Comparison of ENCODE assay signal across 8 cellular contexts in genomic region chr5:157312492-157312891, GRCh38. TPM values are rescaled to one million over a fixed set of nuclear protein-coding genes. Genes with fewer than 3 reads are reported as not detected.
DNase-seq lines count a peak whose midpoint lies in the region; ATAC-seq, FAIRE-seq and TF ChIP-seq lines count a peak whose summit lies in the region.

No MANE protein-coding gene starts in this region.

- no peaks in the 10 kb centered on the region for H3K4me1 ChIP-seq in PC-3 (ENCODE audit: insufficient read depth, low read length)

- H3K4me3 ChIP-seq in PC-3 (ENCODE audit: low read length), result no peak overlapping the region
- no peak overlapping the region for H3K4me3 ChIP-seq in fibroblast of the aortic adventitia (ENCODE audit: low read depth, low read length)

- H3F3A ChIP-seq in PC-3 (ENCODE audit: low read length, unreplicated experiment), result no peaks in the 10 kb centered on the region

- no peaks in the 10 kb centered on the region for H3K36me3 ChIP-seq in PC-3 (ENCODE audit: low read depth, low read length)

- H3K27me3 Mint-ChIP-seq in activated T-cell treated with anti-CD3 and anti-CD28 coated beads, Interleukin-2, amount 50 U/mL, for 72 hours (ENCODE audit: low read depth), result no peaks in the 10 kb centered on the region

- no peak overlapping the region for H3K9ac ChIP-seq in PC-3 (ENCODE audit: low read length)

- H3K27me3 ChIP-seq in PC-3 (ENCODE audit: low read length), result no peaks in the 10 kb centered on the region

- no TSS peak for BruUV-seq in PC-3 (replicated peaks; lab: Mats Ljungman, UMichigan)

- peaks cover 41% of the 10 kb centered on the region for H3K4me1 Mint-ChIP-seq in activated T-cell treated with anti-CD3 and anti-CD28 coated beads, Interleukin-2, amount 50 U/mL, for 72 hours (ENCODE audit: low read depth)

- DNase-seq in COLO829 (ENCODE audit: low spot score) (peak; percentile 77), GM19239 (ENCODE audit: insufficient read length, low spot score) (peak; percentile 64), PC-3 (peak; percentile 92), fibroblast of the aortic adventitia (ENCODE audit: low read depth) (peak; percentile 62), pons (ENCODE audit: low spot score) (peak; percentile 56)
- DNase-seq in activated T-cell treated with anti-CD3 and anti-CD28 coated beads, Interleukin-2, amount 50 U/mL, for 72 hours, result peak; percentile 62 to 64

- no peak overlapping the region for H3K4me2 ChIP-seq in PC-3 (ENCODE audit: low read length)

- H3K4me3 Mint-ChIP-seq in activated T-cell treated with anti-CD3 and anti-CD28 coated beads, Interleukin-2, amount 50 U/mL, for 72 hours, result no peak overlapping the region

- POLR2A ChIA-PET in PC-3 (lab: Charles Lee; ENCODE audit: unreplicated experiment), result no interaction called here

- H4K20me1 ChIP-seq in PC-3 (ENCODE audit: low read length), result no peaks in the 10 kb centered on the region

- peak; percentile 90 for ATAC-seq in HG03354 (IDR thresholded peaks at IDR 0.05; ENCODE audit: poor library complexity, severe bottlenecking, unreplicated experiment)
- ATAC-seq in PC-3, result peak; percentile 97
- peak; percentile 89 to 90 for ATAC-seq in activated T-cell treated with anti-CD3 and anti-CD28 coated beads, Interleukin-2, amount 50 U/mL, for 72 hours (replicated peaks in 1 of 2)
- no peak for ATAC-seq in GM21717 (IDR thresholded peaks at IDR 0.05; ENCODE audit: unreplicated experiment)

- intact Hi-C loops in PC-3 (cut with micrococcal nuclease), result loop anchor here (1.0 kb wide), 2 partner anchors 59 to 163 kb away; no protein-coding TSS in a partner anchor

- peak overlapping the region; percentile 22 for H3K27ac Mint-ChIP-seq in activated T-cell treated with anti-CD3 and anti-CD28 coated beads, Interleukin-2, amount 50 U/mL, for 72 hours

- TF ChIP-seq CTCF in PC-3 (conservative IDR thresholded peaks at IDR 0.05; ENCODE audit: low read depth, low read length) (peak; percentile 98), fibroblast of the aortic adventitia (IDR thresholded peaks at IDR 0.05; ENCODE audit: insufficient read depth, low read length) (peak; percentile 84)

- no peaks in the 10 kb centered on the region for H3K9me2 ChIP-seq in PC-3 (replicated peaks; ENCODE audit: low read length)

- H3K9me3 ChIP-seq in PC-3 (ENCODE audit: low read length), result no peaks in the 10 kb centered on the region

- no peak overlapping the region for H2AFZ ChIP-seq in PC-3 (ENCODE audit: low read length)

- no peaks in the 10 kb centered on the region for H3K9me3 Mint-ChIP-seq in activated T-cell treated with anti-CD3 and anti-CD28 coated beads, Interleukin-2, amount 50 U/mL, for 72 hours

- H3K79me2 ChIP-seq in PC-3 (ENCODE audit: low read length), result no peaks in the 10 kb centered on the region

- H3K36me3 Mint-ChIP-seq in activated T-cell treated with anti-CD3 and anti-CD28 coated beads, Interleukin-2, amount 50 U/mL, for 72 hours (ENCODE audit: insufficient read depth in 2 of 2), result peaks cover 0 to 24% of the 10 kb centered on the region in 2 donors

- FAIRE-seq in GM19239 (lab: Jason Lieb, UNC), result peak; percentile 96

- CTCF ChIA-PET in PC-3 (lab: Charles Lee), result interaction anchor here (1.0 to 1.7 kb wide), 2 partner anchors 16 to 59 kb away, joined by 3 to 6 read pairs; no protein-coding TSS in a partner anchor

- H3K27ac ChIP-seq in PC-3 (ENCODE audit: low read length), result no peak overlapping the region

RNA-seq across cellular contexts. Expression of gene CYFIP2, which starts 46.6 kb away (rescaled TPM):
- total RNA-seq in PC-3 (2014; rRNA removed) (30.4 and 36.0 TPM in 2 replicates), fibroblast of the aortic adventitia (ENCODE audit: low replicate concordance) (3.7 and 12.4 TPM in 2 replicates)
- 100 to 1,000 TPM; 235 to 288 TPM for total RNA-seq in activated T-cell treated with anti-CD3 and anti-CD28 coated beads, Interleukin-2, amount 50 U/mL, for 72 hours
